ENCODE assay signal across 11 cellular contexts in the genomic region with DNA sequence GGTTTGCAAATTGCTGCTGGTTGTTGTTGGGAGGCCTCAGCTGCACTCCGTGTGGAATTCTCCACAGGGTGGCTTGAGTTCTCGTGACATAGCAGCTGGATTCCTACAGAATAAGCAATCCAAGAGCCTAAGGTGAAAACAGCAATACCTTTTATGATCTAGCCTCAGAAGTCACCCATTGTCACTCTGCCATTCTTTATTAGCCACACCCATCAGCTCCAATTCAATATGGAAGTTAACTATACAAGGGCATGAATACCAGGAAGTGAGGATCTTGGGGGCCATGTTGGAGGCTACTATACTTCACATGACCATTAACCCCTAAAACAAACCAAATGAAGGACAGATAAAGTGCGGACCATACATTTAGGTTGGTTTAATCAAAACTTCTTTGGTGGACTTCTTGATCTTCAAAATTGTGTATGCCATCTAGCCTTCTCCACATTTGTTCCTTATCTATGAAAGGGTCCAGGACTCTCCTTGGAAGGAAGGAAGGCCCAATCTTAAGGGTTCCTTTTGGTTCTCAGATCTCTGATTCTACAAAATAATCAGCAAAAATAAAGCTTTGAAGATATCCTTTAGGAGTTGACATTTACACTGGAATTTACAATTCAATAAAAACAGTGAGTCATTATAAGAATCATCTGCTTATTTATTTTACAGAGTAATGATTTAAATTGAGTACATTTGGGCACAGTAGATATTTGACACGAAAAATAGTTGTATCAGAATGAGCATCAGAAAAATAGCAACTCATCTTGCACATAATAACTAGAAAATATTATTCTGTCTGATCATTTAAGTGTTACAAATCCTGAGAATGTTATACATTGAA. TPM values are rescaled to one million over a fixed set of nuclear protein-coding genes. Genes with fewer than 3 reads are reported as not detected.
DNase-seq lines count a peak whose midpoint lies in the region; ATAC-seq and TF ChIP-seq lines count a peak whose summit lies in the region.
"Had no signal": no experiment of that assay in that cellular context is flagged by ENCODE, and none has a peak within 500 bp of the region (broad histone marks: within the 10 kb centered on the region; RNA-seq: fewer than 3 reads in every experiment).

No MANE protein-coding gene starts in this region.

- RAD21 ChIA-PET in HCT116 (lab: Charles Lee; ENCODE audit: low non-redundant PET in 1 of 2, low total read pairs in 2 of 2, uncharacterized antibody in 2 of 2, unreplicated experiment in 2 of 2): interaction anchor here in 1 of 2 experiments (0.7 kb wide), 1 partner anchor 21 kb away, joined by 3 read pairs; a partner anchor contains a TSS

- ATAC-seq in HCT116: no peak
- no peak for ATAC-seq in GM19328 (IDR thresholded peaks at IDR 0.05; ENCODE audit: unreplicated experiment)
- ATAC-seq in HG03280 (IDR thresholded peaks at IDR 0.05; ENCODE audit: unreplicated experiment): no peak
- no peak for ATAC-seq in GM18520 (IDR thresholded peaks at IDR 0.05; ENCODE audit: unreplicated experiment)
- ATAC-seq: activated CD8-positive, alpha-beta memory T cell treated with anti-CD3 and anti-CD28 coated beads, Interleukin-2, amount 10 ng/mL, durations not matched to agents 7 days and 5 days had no signal

- H3K36me3 ChIP-seq in HCT116 (ENCODE audit: control insufficient read depth in 1 of 2, insufficient read depth in 2 of 2, low read length in 2 of 2) (peaks cover 2 to 17% of the 10 kb centered on the region in 2 experiments; a peak in 2 of 4 replicates), ascending aorta (peaks cover 0 to 30% of the 10 kb centered on the region in 2 donors), hepatocyte (replicated peaks; ENCODE audit: insufficient read depth, low read depth) (no peaks in the 10 kb centered on the region), stomach (peaks cover 3 to 43% (median 28%) of the 10 kb centered on the region in 4 donors)

- H3K9me2 ChIP-seq in HCT116 (ENCODE audit: insufficient read depth): no peaks in the 10 kb centered on the region
- no peaks in the 10 kb centered on the region for H3K9me2 ChIP-seq in hepatocyte (replicated peaks; ENCODE audit: insufficient read depth)

- H3K4me3 ChIP-seq in HCT116 (replicated peaks in 1 of 2; ENCODE audit: low read depth in 1 of 2, low read length in 2 of 2) (no peak overlapping the region), ascending aorta (no peak overlapping the region), hepatocyte (no peak overlapping the region), stomach (no peak overlapping the region)

- DNase-seq in HCT116 (ENCODE audit: low read depth, low spot score) (no peak), ascending aorta (ENCODE audit: low spot score in 2 of 2) (no peak), hepatocyte (ENCODE audit: low spot score) (no peak), stomach (no peak), NCI-H774 (lab: John Stamatoyannopoulos, UW) (no peak)
- DNase-seq: activated CD8-positive, alpha-beta memory T cell treated with anti-CD3 and anti-CD28 coated beads, Interleukin-2, amount 10 ng/mL, durations not matched to agents 7 days and 5 days; NCI-H1436 treated with DMSO at 0.1 percent for 48 hours; T-helper 9 cell had no signal

- TF ChIP-seq CTCF in HCT116 (IDR thresholded peaks at IDR 0.05 in 2 of 3, conservative IDR thresholded peaks at IDR 0.05 in 1 of 3; ENCODE audit: borderline replicate concordance in 1 of 3, insufficient read depth in 1 of 3, low read depth in 2 of 3, low read length in 2 of 3) (no peak), ascending aorta (IDR thresholded peaks at IDR 0.05) (no peak), hepatocyte (IDR thresholded peaks at IDR 0.05; ENCODE audit: poor library complexity) (no peak), stomach (IDR thresholded peaks at IDR 0.05) (no peak)

- no TSS peak for BruUV-seq in HCT116 (replicated peaks; lab: Mats Ljungman, UMichigan)

- TF ChIP-seq POLR2A in HCT116 (IDR thresholded peaks at IDR 0.05; ENCODE audit: borderline replicate concordance, extremely low read depth, insufficient read depth, insufficient read length) (no peak), stomach (IDR thresholded peaks at IDR 0.05) (no peak)

- CTCF ChIA-PET in HCT116 (lab: Charles Lee): interaction anchor here (0.8 to 2.9 kb wide), 4 partner anchors 14 to 462 kb away, joined by 4 to 8 read pairs (median 4); no protein-coding TSS in a partner anchor

- H3K4me2 ChIP-seq in HCT116 (ENCODE audit: low read length) (0 out of 2 replicates have a peak overlapping the region, but pooled peaks have one; percentile 5), hepatocyte (peak overlapping the region; percentile 23)

- H3K4me1 ChIP-seq in HCT116 (ENCODE audit: control insufficient read depth in 1 of 2, insufficient read depth in 2 of 2, low read length in 2 of 2) (peaks cover 0 to 25% of the 10 kb centered on the region in 2 experiments; a peak in 1 of 4 replicates), ascending aorta (no peaks in the 10 kb centered on the region), hepatocyte (ENCODE audit: insufficient read depth) (peaks cover 11% of the 10 kb centered on the region), stomach (peaks cover 24 to 52% (median 34%) of the 10 kb centered on the region in 4 donors)

- 85% methylated on average over 4 of the region's 4 CpGs for WGBS in hepatocyte (ENCODE audit: low lambda C conversion rate, missing lambda C conversion rate)
- WGBS in stomach, 5 donors: 82 to 88% (median 86%) methylated on average over 4 of the region's 4 CpGs

- intact Hi-C loops in HCT116 (cut with micrococcal nuclease): no loop called here
- intact Hi-C loops in ascending aorta (cut with DNase I): no loop called here
- intact Hi-C loops in stomach (cut with DNase I; ENCODE audit: low total_unique reads): no loop called here

- POLR2A ChIA-PET in HCT116 (lab: Charles Lee): interaction anchor here (1.4 kb wide), 1 partner anchor 21 kb away, joined by 4 read pairs; a partner anchor contains a TSS

- no peak for TF ChIP-seq RAD21 in HCT116 (IDR thresholded peaks at IDR 0.05; ENCODE audit: low read depth)

- H3K27ac ChIP-seq in HCT116 (ENCODE audit: low read depth, low read length) (no peak overlapping the region), ascending aorta (peak overlapping the region; percentile 27 to 66), hepatocyte (peak overlapping the region; percentile 92), stomach (peak overlapping the region; percentile 21 to 80 (median 71))

- H2AFZ ChIP-seq in HCT116 (ENCODE audit: low read depth, low read length, poor library complexity, severe bottlenecking) (no peak overlapping the region), hepatocyte (no peak overlapping the region)

- H3K9ac ChIP-seq in HCT116 (ENCODE audit: low read length): no peak overlapping the region

- H3K9me3 ChIP-seq in HCT116 (ENCODE audit: control insufficient read depth in 1 of 2, insufficient read depth in 1 of 2, low read depth in 1 of 2, low read length in 2 of 2): no peaks in the 10 kb centered on the region
- H3K9me3 ChIP-seq in ascending aorta: no peaks in the 10 kb centered on the region
- H3K9me3 ChIP-seq in hepatocyte (ENCODE audit: low read depth): no peaks in the 10 kb centered on the region
- H3K9me3 ChIP-seq in stomach: no peaks in the 10 kb centered on the region

- TF ChIP-seq EP300 in stomach (IDR thresholded peaks at IDR 0.05): no peak

- peaks cover under 1% of the 10 kb centered on the region; the same call in 1 of the 2 replicates for H3K79me2 ChIP-seq in HCT116 (ENCODE audit: insufficient read depth, low read length)
- peaks cover 3% of the 10 kb centered on the region for H3K79me2 ChIP-seq in hepatocyte

- H3K27me3 ChIP-seq in HCT116 (ENCODE audit: insufficient read depth, low read length) (no peaks in the 10 kb centered on the region), ascending aorta (no peaks in the 10 kb centered on the region), hepatocyte (no peaks in the 10 kb centered on the region), stomach (no peaks in the 10 kb centered on the region)

- H4K20me1 ChIP-seq in HCT116 (ENCODE audit: insufficient read depth) (no peaks in the 10 kb centered on the region), hepatocyte (ENCODE audit: insufficient read depth, poor library complexity, severe bottlenecking) (no peaks in the 10 kb centered on the region)

TF ChIP-seq in HCT116, 20 proteins besides CTCF, POLR2A, EP300 and RAD21 (continues in another document):
- TF ChIP-seq EGR1 (IDR thresholded peaks at IDR 0.05; ENCODE audit: low read depth) (no peak), POLR2AphosphoS5 (IDR thresholded peaks at IDR 0.05; ENCODE audit: low read depth, low read length) (no peak)

RNA-seq across cellular contexts. Expression of a gene that starts 21.5 kb away (rescaled TPM):
- total RNA-seq in HCT116 (2021; ENCODE audit: unreplicated experiment) (69.3 TPM), ascending aorta (2.4 TPM), hepatocyte (228 and 247 TPM in 2 replicates), stomach (100 to 1,000 TPM in 3 of 5 donors, 10 to 100 TPM in 2; 27.2 to 425 (median 107) TPM)
- 21.0 and 37.8 TPM in 2 replicates for polyA plus RNA-seq in HCT116 (2012)
- polyA plus RNA-seq in hepatocyte (193 and 256 TPM in 2 replicates), stomach (100 to 1,000 TPM in 2 of 3 donors, 10 to 100 TPM in 1; 58.8 to 158 (median 155) TPM)

RNA-seq across cellular contexts. Expression of a gene that starts 23.6 kb away (rescaled TPM):
- total RNA-seq in HCT116 (2021; ENCODE audit: unreplicated experiment): 91.9 TPM
- polyA plus RNA-seq in HCT116 (2012): 43.7 and 53.9 TPM in 2 replicates
- total RNA-seq in ascending aorta: 33.8 TPM
- total RNA-seq in hepatocyte: 64.9 and 73.9 TPM in 2 replicates
- polyA plus RNA-seq in hepatocyte: 95.3 and 103 TPM in 2 replicates
- total RNA-seq in stomach: 100 to 1,000 TPM in 1 of 5 donors, 10 to 100 TPM in 4; 61.2 to 119 (median 64.8) TPM
- polyA plus RNA-seq in stomach: 10 to 100 TPM; 38.8 to 62.3 (median 57.5) TPM

RNA-seq across cellular contexts. Expression of a gene that starts 25.9 kb away (rescaled TPM):
- total RNA-seq in HCT116 (2021; ENCODE audit: unreplicated experiment) (4.8 TPM), ascending aorta (2.4 TPM), hepatocyte (4.9 and 7.3 TPM in 2 replicates), stomach (100 to 1,000 TPM in 1 of 5 donors, 10 to 100 TPM in 3, 1 to 10 TPM in 1; 9.0 to 178 (median 16.8) TPM)
- 2.9 and 3.2 TPM in 2 replicates for polyA plus RNA-seq in HCT116 (2012)
- polyA plus RNA-seq in hepatocyte (4.4 and 5.1 TPM in 2 replicates), stomach (10 to 100 TPM in 1 of 3 donors, 1 to 10 TPM in 2; 5.2 to 29.3 (median 5.3) TPM)
